8 cellular contexts compared by ENCODE assay signal in the genomic region with DNA sequence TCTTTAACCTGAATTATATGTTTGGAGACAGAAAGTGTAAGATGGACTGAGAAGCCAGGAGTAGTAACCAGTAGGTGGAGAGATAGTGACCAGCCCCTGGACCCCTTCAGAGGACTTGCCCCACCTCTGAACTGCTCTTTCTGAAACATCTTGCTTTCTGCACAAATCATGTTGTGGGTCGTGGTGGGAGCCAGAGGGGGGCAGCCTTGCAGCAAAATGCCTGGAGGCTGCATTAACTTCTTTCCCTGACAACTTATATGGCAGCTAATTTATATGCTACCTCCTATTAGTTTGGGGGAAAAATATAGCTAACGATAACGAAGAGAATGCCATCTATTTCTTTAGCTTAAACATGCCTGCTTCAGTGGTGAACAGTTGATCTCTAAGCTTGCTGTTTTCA.
DNase-seq lines count a peak whose midpoint lies in the region; ATAC-seq and TF ChIP-seq lines count a peak whose summit lies in the region.

No MANE protein-coding gene starts in this region.

- no peak overlapping the region for H3K4me3 Mint-ChIP-seq in chondrocyte (ENCODE audit: unreplicated experiment)
- no peak overlapping the region for H3K4me3 Mint-ChIP-seq in progenitor cell of endocrine pancreas (ENCODE audit: low read depth)

- peaks cover 6% of the 10 kb centered on the region for H3K4me1 Mint-ChIP-seq in chondrocyte (ENCODE audit: low read depth)
- no peaks in the 10 kb centered on the region for H3K4me1 Mint-ChIP-seq in progenitor cell of endocrine pancreas (ENCODE audit: low read depth)

- no peak overlapping the region for H3K27ac Mint-ChIP-seq in chondrocyte (ENCODE audit: unreplicated experiment)
- no peak overlapping the region for H3K27ac Mint-ChIP-seq in progenitor cell of endocrine pancreas

- ATAC-seq in HG02884 (IDR thresholded peaks at IDR 0.05; ENCODE audit: unreplicated experiment) = peak; percentile 11
- ATAC-seq in HG02973 (IDR thresholded peaks at IDR 0.05; ENCODE audit: unreplicated experiment) = no peak
- ATAC-seq in GM18858 (IDR thresholded peaks at IDR 0.05; ENCODE audit: unreplicated experiment) = no peak

- H3K27me3 Mint-ChIP-seq in chondrocyte (ENCODE audit: low read depth) (peaks cover 14% of the 10 kb centered on the region), progenitor cell of endocrine pancreas (no peaks in the 10 kb centered on the region)

- DNase-seq in NCI-H1417 (lab: John Stamatoyannopoulos, UW) = peak in 2 of 3 experiments; percentile 20 to 43
- DNase-seq in NCI-H1417 treated with DMSO at 0.1 percent for 48 hours (lab: John Stamatoyannopoulos, UW) = no peak
- DNase-seq in chondrocyte (ENCODE audit: low spot score) = no peak
- no peak for DNase-seq in progenitor cell of endocrine pancreas (ENCODE audit: low spot score, unreplicated experiment)
- DNase-seq in NCI-H446 treated with DMSO at 0.1 percent for 48 hours (lab: John Stamatoyannopoulos, UW) = no peak

- H3K36me3 Mint-ChIP-seq in chondrocyte (ENCODE audit: low read depth) (no peaks in the 10 kb centered on the region), progenitor cell of endocrine pancreas (ENCODE audit: insufficient read depth) (no peaks in the 10 kb centered on the region)

- TF ChIP-seq CTCF in chondrocyte (IDR thresholded peaks at IDR 0.05) (peak; percentile 75), progenitor cell of endocrine pancreas (IDR thresholded peaks at IDR 0.05; ENCODE audit: unreplicated experiment) (peak; percentile 54)

- H3K9me3 Mint-ChIP-seq in chondrocyte (ENCODE audit: low read depth) = peaks cover 3% of the 10 kb centered on the region
- no peaks in the 10 kb centered on the region for H3K9me3 Mint-ChIP-seq in progenitor cell of endocrine pancreas (ENCODE audit: low read depth)

Comparison
In these comparisons a context has a peak if more than half of its experiments do, and no peak if none do; other contexts are left out.
1. DNase-seq: peak in NCI-H1417 (2 of 3); none in NCI-H1417 treated with DMSO at 0.1 percent for 48 hours (single experiment), chondrocyte (single experiment), progenitor cell of endocrine pancreas (single experiment) and NCI-H446 treated with DMSO at 0.1 percent for 48 hours (single experiment).